Comparison of ENCODE assay signal across 8 cellular contexts in genomic region chr22:28741200-28741757, GRCh38. TPM values are rescaled to one million over a fixed set of nuclear protein-coding genes. Genes with fewer than 3 reads are reported as not detected.
DNase-seq lines count a peak whose midpoint lies in the region; ATAC-seq, FAIRE-seq and TF ChIP-seq lines count a peak whose summit lies in the region.

No MANE protein-coding gene starts in this region.

- no peaks in the 10 kb centered on the region for H3K27me3 ChIP-seq in OCI-LY3 (ENCODE audit: low read depth, low read length)
- no peaks in the 10 kb centered on the region for H3K27me3 ChIP-seq in pancreas

- H3K4me3 Mint-ChIP-seq in endothelial cell (ENCODE audit: unreplicated experiment): peak overlapping the region; percentile 91

- H3K4me3 ChIP-seq in OCI-LY3 (ENCODE audit: low read length) (peak overlapping the region; percentile 81), pancreas (peak overlapping the region; percentile 71 to 97 (median 96))

- no peak for TF ChIP-seq POLR2A in GM18505 (IDR thresholded peaks at IDR 0.05; ENCODE audit: borderline replicate concordance, extremely low read depth, insufficient read depth, insufficient read length)

- peaks cover 8% of the 10 kb centered on the region; the same call in 1 of the 2 replicates for H4K20me1 ChIP-seq in OCI-LY3 (ENCODE audit: insufficient read depth, low read length)

- H3K27ac Mint-ChIP-seq in endothelial cell (ENCODE audit: unreplicated experiment): peak overlapping the region; percentile 80

- no peak for TF ChIP-seq CTCF in OCI-LY3 (IDR thresholded peaks at IDR 0.05; ENCODE audit: low read depth, low read length)
- no peak for TF ChIP-seq CTCF in endothelial cell (IDR thresholded peaks at IDR 0.05; ENCODE audit: unreplicated experiment)
- no peak for TF ChIP-seq CTCF in pancreas (IDR thresholded peaks at IDR 0.05)

- H3K36me3 Mint-ChIP-seq in endothelial cell (ENCODE audit: low read depth, unreplicated experiment): peaks cover 3% of the 10 kb centered on the region

- H3K4me1 Mint-ChIP-seq in endothelial cell (ENCODE audit: unreplicated experiment): peaks cover 25% of the 10 kb centered on the region

- H3K9ac ChIP-seq in OCI-LY3 (ENCODE audit: low read length): peak overlapping the region; percentile 84

- intact Hi-C loops in pancreas (cut with DNase I): no loop called here

- DNase-seq in GF-D8 (lab: John Stamatoyannopoulos, UW) (peak; percentile 58), endothelial cell (ENCODE audit: low spot score) (no peak), pancreas (no peak), epidermal melanocyte (ENCODE audit: insufficient read length, low spot score) (no peak)

- peaks cover 21% of the 10 kb centered on the region for H3K36me3 ChIP-seq in OCI-LY3 (replicated peaks; ENCODE audit: low read depth, low read length)
- H3K36me3 ChIP-seq in pancreas: peaks cover 0 to 18% (median 4%) of the 10 kb centered on the region in 3 donors

- peaks cover 6% of the 10 kb centered on the region for H3K27me3 Mint-ChIP-seq in endothelial cell (ENCODE audit: unreplicated experiment)

- no peaks in the 10 kb centered on the region for H3K9me3 Mint-ChIP-seq in endothelial cell (ENCODE audit: unreplicated experiment)

- FAIRE-seq in pancreas (lab: Jason Lieb, UNC): no peak

- no peak for ATAC-seq in pancreas
- ATAC-seq in GM18505 (IDR thresholded peaks at IDR 0.05; ENCODE audit: unreplicated experiment): no peak
- ATAC-seq in HG02840 (IDR thresholded peaks at IDR 0.05; ENCODE audit: low FRiP score, unreplicated experiment): no peak
- no peak for ATAC-seq in HG02973 (IDR thresholded peaks at IDR 0.05; ENCODE audit: unreplicated experiment)

- peak overlapping the region; percentile 80 for H3K4me2 ChIP-seq in OCI-LY3 (ENCODE audit: low read length)

- H3K79me2 ChIP-seq in OCI-LY3 (ENCODE audit: low read length): peaks cover 61% of the 10 kb centered on the region

- H3K27ac ChIP-seq in OCI-LY3 (ENCODE audit: low read length) (peak overlapping the region; percentile 73), pancreas (no peak overlapping the region)

- H3K4me1 ChIP-seq in OCI-LY3 (ENCODE audit: low read length) (peaks cover 12% of the 10 kb centered on the region), pancreas (peaks cover 0 to 7% (median 4%) of the 10 kb centered on the region in 3 donors)

- 7 to 11% methylated on average over 16 of the region's 16 CpGs for WGBS in pancreas, 2 donors

- no peaks in the 10 kb centered on the region for H3K9me3 ChIP-seq in OCI-LY3 (ENCODE audit: insufficient read depth, low read length)
- no peaks in the 10 kb centered on the region for H3K9me3 ChIP-seq in pancreas

- H2AFZ ChIP-seq in OCI-LY3 (ENCODE audit: low read depth, low read length): peak overlapping the region; percentile 59

RNA-seq across cellular contexts. Expression of gene CHEK2, which starts 0.3 kb away (rescaled TPM):
- total RNA-seq in endothelial cell (ENCODE audit: unreplicated experiment): 11.2 TPM
- total RNA-seq in pancreas: 1 to 10 TPM in 5 of 6 donors, under 1 TPM in 1; 0.83 to 4.6 (median 2.3) TPM
- polyA plus RNA-seq in pancreas: 1 to 10 TPM; 3.2 to 4.0 TPM

RNA-seq across cellular contexts. Expression of gene HSCB, which starts 0.6 kb away (rescaled TPM):
- total RNA-seq in endothelial cell (ENCODE audit: unreplicated experiment) (16.6 TPM), pancreas (1 to 10 TPM; 7.0 to 9.3 (median 7.8) TPM)
- polyA plus RNA-seq in pancreas: 10 to 100 TPM; 14.1 to 17.7 TPM

RNA-seq across cellular contexts. Expression of gene CCDC117, which starts 31.2 kb away (rescaled TPM):
- 21.9 TPM for total RNA-seq in endothelial cell (ENCODE audit: unreplicated experiment)
- total RNA-seq in pancreas: 10 to 100 TPM in 3 of 6 donors, 1 to 10 TPM in 3; 7.8 to 15.7 (median 10.0) TPM
- 1 to 10 TPM; 5.1 to 5.3 TPM for polyA plus RNA-seq in pancreas

RNA-seq across cellular contexts. Expression of gene XBP1, which starts 59.1 kb away (rescaled TPM):
- 71.3 TPM for total RNA-seq in endothelial cell (ENCODE audit: unreplicated experiment)
- total RNA-seq in pancreas: 100 to 1,000 TPM; 505 to 974 (median 718) TPM
- 100 to 1,000 TPM; 178 to 250 TPM for polyA plus RNA-seq in pancreas
